ENCODE assay signal across 31 cellular contexts in the genomic region with DNA sequence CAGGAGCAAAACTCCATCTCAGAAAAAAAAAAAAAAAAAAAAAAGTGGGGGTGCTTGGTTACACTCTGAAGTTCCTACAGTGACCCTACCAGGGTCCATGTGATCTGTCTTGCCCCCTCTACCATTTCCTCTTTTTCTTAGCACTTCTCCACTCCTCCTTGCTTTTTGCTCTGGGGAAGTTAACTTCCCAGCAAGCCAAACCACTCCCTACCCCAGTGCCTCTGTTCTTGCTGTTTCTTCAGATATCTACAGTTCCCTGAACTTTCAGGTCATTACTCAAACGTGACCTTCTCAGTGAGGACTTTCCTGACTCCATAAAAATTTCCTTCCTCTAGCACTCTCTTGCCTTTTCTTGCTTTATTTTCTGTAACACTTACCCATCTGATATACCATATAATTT.
DNase-seq lines count a peak whose midpoint lies in the region; ATAC-seq, FAIRE-seq and TF ChIP-seq lines count a peak whose summit lies in the region.
"Had no signal": no experiment of that assay in that cellular context is flagged by ENCODE, and none has a peak within 500 bp of the region (broad histone marks: within the 10 kb centered on the region; RNA-seq: fewer than 3 reads in every experiment).

No MANE protein-coding gene starts in this region.

- no peak overlapping the region for H3K4me3 ChIP-seq in A549
- H3K4me3 ChIP-seq: BLaER1, cardiac muscle cell, HAP-1, Peyer's patch, psoas muscle, skin epidermis had no signal

- H3K79me1 ChIP-seq in H9 (ENCODE audit: insufficient read depth, low read depth, low read length, poor library complexity, severe bottlenecking) = no peaks in the 10 kb centered on the region

- no peak overlapping the region for H3K56ac ChIP-seq in H9 (ENCODE audit: insufficient read length, low read depth, low read length)

- H3K9me3 Mint-ChIP-seq in H9 = peaks cover 10 to 15% of the 10 kb centered on the region in 2 experiments
- H3K9me3 Mint-ChIP-seq: activated T-helper 17 cell treated with anti-CD3 and anti-CD28 coated beads, Interleukin-2, amount 50 U/mL, for 72 hours; T-helper 2 cell treated with Interferon-gamma antibody and Interleukin-4, amounts not matched to agents 5 μg/mL and 100 μg/mL, for 36 hours had no signal

- no peak overlapping the region for H3K14ac ChIP-seq in H9 (ENCODE audit: insufficient read depth, low read length)

- H3K4me3 Mint-ChIP-seq in H9 = no peak overlapping the region
- H3K4me3 Mint-ChIP-seq: activated naive CD8-positive, alpha-beta T cell; activated T-helper 17 cell treated with anti-CD3 and anti-CD28 coated beads, Interleukin-2, amount 50 U/mL, for 72 hours; T-helper 2 cell treated with Interferon-gamma antibody and Interleukin-4, amounts not matched to agents 5 μg/mL and 100 μg/mL, for 36 hours had no signal

- H3K4ac ChIP-seq in H9 (ENCODE audit: low read depth, low read length) = no peak overlapping the region

- H3K36me3 Mint-ChIP-seq in H9 (ENCODE audit: insufficient read depth in 1 of 3, low read depth in 3 of 3) = peaks cover 0 to 12% (median 7%) of the 10 kb centered on the region in 3 experiments; a peak in 4 of 7 replicates
- H3K36me3 Mint-ChIP-seq: activated naive CD8-positive, alpha-beta T cell had no signal

- H2BK12ac ChIP-seq in H9 (ENCODE audit: insufficient read length, low read depth, low read length) = no peak overlapping the region

- ATAC-seq in A549 = no peak
- ATAC-seq: activated T-helper 17 cell treated with anti-CD3 and anti-CD28 coated beads, Interleukin-2, amount 50 U/mL, for 72 hours; psoas muscle had no signal

- TF ChIP-seq EP300 in A549 (IDR thresholded peaks at IDR 0.05) = no peak

- no peak overlapping the region; a peak in 2 of 6 replicates for H3K27ac ChIP-seq in A549
- H3K27ac ChIP-seq in H9 (ENCODE audit: insufficient read length, low read depth, low read length) = no peak overlapping the region
- H3K27ac ChIP-seq: BLaER1, cardiac muscle cell, psoas muscle, skin epidermis had no signal

- no peak overlapping the region for H2AFZ ChIP-seq in H9 (ENCODE audit: low read length)

- no peaks in the 10 kb centered on the region for H4K20me1 ChIP-seq in H9 (ENCODE audit: control insufficient read depth, insufficient read depth, insufficient read length)
- H4K20me1 ChIP-seq: BLaER1 had no signal

- H3K18ac ChIP-seq in H9 (ENCODE audit: insufficient read length, low read depth, low read length) = no peak overlapping the region

- DNase-seq in A549 (ENCODE audit: low read depth in 1 of 2, low spot score in 1 of 2) (no peak), H9 (no peak), SKM-1 (lab: John Stamatoyannopoulos, UW; ENCODE audit: unreplicated experiment) (peak; percentile 7), medulla oblongata (ENCODE audit: extremely low spot score) (peak; percentile 12), GM12891 (ENCODE audit: insufficient read length, low spot score) (no peak), glomerular visceral epithelial cell (ENCODE audit: extremely low spot score) (no peak), NCI-H748 treated with DMSO at 0.1 percent for 48 hours (lab: John Stamatoyannopoulos, UW) (no peak)
- DNase-seq in stimulated activated CD4-positive, alpha-beta T cell treated with anti-CD3 and anti-CD28 coated beads, Interleukin-4, amount 100 ng/mL, for 24 hours = no peak
- DNase-seq: ACHN; activated CD8-positive, alpha-beta memory T cell treated with anti-CD3 and anti-CD28 coated beads, Interleukin-2, amount 50 U/mL, for 4 hours; aorta; mammary epithelial cell; NCI-H1417 treated with DMSO at 0.1 percent for 48 hours; NCI-H2081 treated with DMSO at 0.1 percent for 48 hours; NCI-H446; Peyer's patch; psoas muscle; SK-N-SH; stimulated activated CD4-positive, alpha-beta T cell treated with anti-CD3 and anti-CD28 coated beads, Interleukin-1b, Interleukin-23, amount 100 ng/mL, for 48 hours; substantia nigra had no signal

- CTCF ChIA-PET in A549 (lab: Yijun Ruan, JAX) = interaction anchor here (0.7 to 22.0 kb wide), 4 partner anchors 16 to 89 kb away, joined by 3 to 312 read pairs (median 4); no protein-coding TSS in a partner anchor

- H4K5ac ChIP-seq in H9 (ENCODE audit: insufficient read length, low read depth, low read length) = no peak overlapping the region

- FAIRE-seq in A549 (lab: Jason Lieb, UNC) (peak; percentile 59), GM12891 (lab: Jason Lieb, UNC) (no peak)
- FAIRE-seq: endometrium, GM12892, islet of Langerhans, urothelium cell line had no signal

- H3K27me3 Mint-ChIP-seq in H9 (ENCODE audit: low read depth) = peaks cover 97% of the 10 kb centered on the region

- TF ChIP-seq CTCF in A549 (IDR thresholded peaks at IDR 0.05) = no peak
- no peak for TF ChIP-seq CTCF in H9 (conservative IDR thresholded peaks at IDR 0.05)

- H2AK5ac ChIP-seq in H9 (ENCODE audit: insufficient read length, low read length) = no peak overlapping the region

- WGBS in A549 (ENCODE audit: missing lambda C conversion rate) = 15% methylated on average over 1 of the region's 1 CpG
- WGBS in H9 (ENCODE audit: extremely low coverage, insufficient read length, low lambda C conversion rate) = no CpG with 5 or more reads among the region's 1 CpG

- H4K8ac ChIP-seq in H9 (replicated peaks; ENCODE audit: insufficient read length, low read depth, low read length) = no peak overlapping the region

- no peak overlapping the region for H3K9ac ChIP-seq in H9 (ENCODE audit: extremely low read depth, insufficient read length, low read length)
- H3K9ac ChIP-seq: BLaER1, SK-N-SH had no signal

- no peak overlapping the region for H2BK120ac ChIP-seq in H9 (ENCODE audit: low read depth, low read length, poor library complexity, severe bottlenecking)

- peaks cover 29 to 38% of the 10 kb centered on the region in 2 experiments for H3K4me1 Mint-ChIP-seq in H9
- H3K4me1 Mint-ChIP-seq: activated T-helper 17 cell treated with anti-CD3 and anti-CD28 coated beads, Interleukin-2, amount 50 U/mL, for 72 hours had no signal

- no peak overlapping the region for H4K91ac ChIP-seq in H9 (ENCODE audit: insufficient read length, low read depth, low read length)

- H3K23ac ChIP-seq in H9 (ENCODE audit: insufficient read length, low read depth, low read length) = no peak overlapping the region

- no peaks in the 10 kb centered on the region for H3K27me3 ChIP-seq in H9 (ENCODE audit: insufficient read depth, low read length)
- H3K27me3 ChIP-seq: BLaER1, cardiac muscle cell, Peyer's patch had no signal

- H2BK15ac ChIP-seq in H9 (ENCODE audit: low read depth, low read length) = no peak overlapping the region

- TF ChIP-seq POLR2A in A549 (IDR thresholded peaks at IDR 0.05; ENCODE audit: low read length) = no peak
- no peak for TF ChIP-seq POLR2A in GM12891 (IDR thresholded peaks at IDR 0.05; ENCODE audit: low read depth, low read length)

- TF ChIP-seq RAD21 in A549 (conservative IDR thresholded peaks at IDR 0.05 in 1 of 2, IDR thresholded peaks at IDR 0.05 in 1 of 2) = no peak

- H3K4me1 ChIP-seq in A549 (peaks cover 36% of the 10 kb centered on the region), H9 (ENCODE audit: insufficient read depth, low read length) (peaks cover 3% of the 10 kb centered on the region; the same call in 1 of the 2 replicates)
- H3K4me1 ChIP-seq: BLaER1, psoas muscle had no signal

- no peak overlapping the region for H2BK20ac ChIP-seq in H9 (ENCODE audit: low read depth, low read length, poor library complexity, severe bottlenecking)

- POLR2A ChIA-PET in A549 (lab: Yijun Ruan, JAX) = no interaction called here

- H3T11ph ChIP-seq in H9 (ENCODE audit: low read length) = no peak overlapping the region

- H3K9me3 ChIP-seq in A549 (no peaks in the 10 kb centered on the region), H9 (ENCODE audit: control insufficient read depth, low read depth, low read length) (no peaks in the 10 kb centered on the region)
- H3K9me3 ChIP-seq: BLaER1, HAP-1, Peyer's patch, psoas muscle, SK-N-SH had no signal

- H3K4me2 ChIP-seq in A549 (peak overlapping the region; percentile 30), H9 (ENCODE audit: insufficient read depth, insufficient read length, low read length) (peak overlapping the region; percentile 14)
- H3K4me2 ChIP-seq: BLaER1, SK-N-SH had no signal

- H2BK5ac ChIP-seq in H9 (ENCODE audit: insufficient read length, low read length) = no peak overlapping the region

- no peaks in the 10 kb centered on the region for H3K23me2 ChIP-seq in H9 (ENCODE audit: insufficient read length, low read depth, low read length, poor library complexity, severe bottlenecking)

- no peaks in the 10 kb centered on the region for H3K79me2 ChIP-seq in H9 (ENCODE audit: insufficient read depth, low read length)

- no peak overlapping the region for H3K27ac Mint-ChIP-seq in H9
- H3K27ac Mint-ChIP-seq: activated naive CD8-positive, alpha-beta T cell; activated T-helper 17 cell treated with anti-CD3 and anti-CD28 coated beads, Interleukin-2, amount 50 U/mL, for 72 hours; T-helper 2 cell treated with Interferon-gamma antibody and Interleukin-4, amounts not matched to agents 5 μg/mL and 100 μg/mL, for 36 hours had no signal

TF ChIP-seq in A549, 52 proteins besides CTCF, POLR2A, EP300 and RAD21 (continues in another document):
- TF ChIP-seq CHD4 (IDR thresholded peaks at IDR 0.05; ENCODE audit: borderline replicate concordance) = no peak
- no peak for TF ChIP-seq CHD2 (IDR thresholded peaks at IDR 0.05; ENCODE audit: low read length, partially characterized antibody)
- no peak for TF ChIP-seq ESRRA (IDR thresholded peaks at IDR 0.05; ENCODE audit: borderline replicate concordance, low read length)
- no peak for TF ChIP-seq PHF8 (IDR thresholded peaks at IDR 0.05; ENCODE audit: borderline replicate concordance, low read depth)
- TF ChIP-seq HOXB13 (CRISPR knock-in tag; IDR thresholded peaks at IDR 0.05; ENCODE audit: low read depth) = no peak
- TF ChIP-seq TFCP2L1 (CRISPR knock-in tag; IDR thresholded peaks at IDR 0.05) = no peak

TF ChIP-seq in GM12891, 5 proteins besides CTCF, POLR2A, EP300 and RAD21:
- TF ChIP-seq POU2F2 (IDR thresholded peaks at IDR 0.05; ENCODE audit: low read depth, low read length) = no peak
- TF ChIP-seq PAX5 (IDR thresholded peaks at IDR 0.05; ENCODE audit: insufficient read depth, low read length, severe bottlenecking) = no peak
- no peak for TF ChIP-seq TAF1 (IDR thresholded peaks at IDR 0.05; ENCODE audit: low read depth, low read length)
- TF ChIP-seq SPI1 (IDR thresholded peaks at IDR 0.05; ENCODE audit: low read depth, low read length) = no peak
- no peak for TF ChIP-seq POLR2AphosphoS5 (IDR thresholded peaks at IDR 0.05; ENCODE audit: low read depth, low read length)

Comparison
In these comparisons a context has a peak if more than half of its experiments do, and no peak if none do; other contexts are left out.
1. DNase-seq: peak in SKM-1 (single experiment) and medulla oblongata (single experiment); none in A549 (0 of 2), H9 (single experiment), GM12891 (single experiment), glomerular visceral epithelial cell (single experiment), stimulated activated CD4-positive, alpha-beta T cell treated with anti-CD3 and anti-CD28 coated beads, Interleukin-4, amount 100 ng/mL, for 24 hours (single experiment) and NCI-H748 treated with DMSO at 0.1 percent for 48 hours (single experiment).